Comparison of ENCODE assay signal across 28 cellular contexts in the genomic region with DNA sequence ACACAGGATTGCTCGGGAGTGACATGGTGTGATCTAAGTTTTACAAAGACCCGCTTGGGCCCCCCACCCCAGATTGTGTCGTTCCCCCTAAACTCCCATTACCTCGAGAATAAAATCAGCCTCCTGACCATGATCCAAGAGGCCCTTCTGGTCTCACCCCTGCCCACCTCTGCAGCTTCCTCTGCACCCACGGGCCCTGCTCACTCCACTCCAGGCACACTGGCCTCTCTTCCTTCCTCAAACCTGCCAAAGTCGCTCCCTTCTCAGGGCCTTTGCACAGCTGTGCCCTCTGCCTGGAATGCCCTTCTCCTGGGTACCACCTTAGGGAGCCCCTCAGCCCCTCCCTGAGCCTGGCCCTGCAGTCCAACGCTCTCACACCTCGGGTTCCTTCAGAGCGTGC. TPM values are rescaled to one million over a fixed set of nuclear protein-coding genes. Genes with fewer than 3 reads are reported as not detected.
DNase-seq lines count a peak whose midpoint lies in the region; ATAC-seq, FAIRE-seq and TF ChIP-seq lines count a peak whose summit lies in the region.
"Had no signal": no experiment of that assay in that cellular context is flagged by ENCODE, and none has a peak within 500 bp of the region (broad histone marks: within the 10 kb centered on the region; RNA-seq: fewer than 3 reads in every experiment).

No MANE protein-coding gene starts in this region.

- 0 out of 2 replicates have a peak overlapping the region, but pooled peaks have one; percentile 23 for H2BK20ac ChIP-seq in IMR-90 (ENCODE audit: low read depth, low read length)
- H2BK20ac ChIP-seq in H1 (ENCODE audit: low read length): no peak overlapping the region

- CTCF ChIA-PET in IMR-90 (lab: Yijun Ruan, JAX): no interaction called here
- CTCF ChIA-PET in H1 (lab: Charles Lee; ENCODE audit: partially characterized antibody): interaction anchor here (0.7 to 4.5 kb wide), 5 partner anchors 34 to 89 kb away, joined by 3 to 21 read pairs (median 3); no protein-coding TSS in a partner anchor

- H2BK15ac ChIP-seq in IMR-90 (ENCODE audit: low read depth, low read length) (no peak overlapping the region; the same call in 2 of the 3 replicates), H1 (ENCODE audit: low read length) (no peak overlapping the region)

- TF ChIP-seq RAD21 in IMR-90 (IDR thresholded peaks at IDR 0.05; ENCODE audit: low read length) (no peak), H1 (IDR thresholded peaks at IDR 0.05 in 1 of 2, conservative IDR thresholded peaks at IDR 0.05 in 1 of 2; ENCODE audit: low read depth in 2 of 2, low read length in 2 of 2) (no peak)

- peaks cover 21% of the 10 kb centered on the region for H3K4me1 Mint-ChIP-seq in stimulated activated memory B cell treated with anti-CD40 and anti-IgM and Interleukin-4, amounts not matched to agents 10 μg/mL and 1 μg/mL and 100 μg/mL, for 72 hours

- ATAC-seq in IMR-90 (ENCODE audit: low read depth): no peak
- no peak for ATAC-seq in stimulated activated memory B cell treated with anti-CD40 and anti-IgM and Interleukin-4, amounts not matched to agents 10 μg/mL and 1 μg/mL and 100 μg/mL, for 72 hours
- ATAC-seq in activated naive CD4-positive, alpha-beta T cell treated with anti-CD3 and anti-CD28 coated beads, Interleukin-2, amount 50 U/mL, for 72 hours: no peak
- ATAC-seq: activated CD4-positive, CD25-positive, alpha-beta regulatory T cell treated with anti-CD3 and anti-CD28 coated beads, Interleukin-2, amount 50 U/mL, for 24 hours; heart left ventricle; left lobe of liver had no signal

- WGBS in IMR-90 (ENCODE audit: extremely low coverage in 2 of 2, insufficient read length in 1 of 2), 2 experiments: 74% methylated on average over 4 of the region's 9 CpGs; no CpG with 5 or more reads in 1 of the 2 experiments
- 88% methylated on average over 9 of the region's 9 CpGs; no CpG with 5 or more reads in 1 of the 2 experiments for WGBS in H1 (ENCODE audit: extremely low coverage in 1 of 2, insufficient coverage in 1 of 2, insufficient read length in 1 of 2, insufficient replicate concordance in 2 of 2, low coverage in 1 of 2, low lambda C conversion rate in 2 of 2, missing lambda C conversion rate in 1 of 2), 2 experiments

- H3K9ac ChIP-seq in IMR-90 (ENCODE audit: low read depth, low read length) (no peak overlapping the region), H1 (replicated peaks in 1 of 4; ENCODE audit: extremely low read depth in 1 of 4, low read depth in 3 of 4, low read length in 3 of 4) (no peak overlapping the region)

- intact Hi-C loops in IMR-90 (cut with micrococcal nuclease): no loop called here

- H2BK5ac ChIP-seq in IMR-90 (ENCODE audit: low read depth, low read length, poor library complexity, severe bottlenecking) (no peak overlapping the region), H1 (ENCODE audit: low read depth, low read length) (no peak overlapping the region)

- no peak overlapping the region for H3K14ac ChIP-seq in IMR-90 (replicated peaks; ENCODE audit: low read depth, low read length)
- H3K14ac ChIP-seq in H1 (ENCODE audit: insufficient read length): no peak overlapping the region

- no peak for TF ChIP-seq CTCF in IMR-90 (conservative IDR thresholded peaks at IDR 0.05; ENCODE audit: low read depth, low read length)
- TF ChIP-seq CTCF in H1 (IDR thresholded peaks at IDR 0.05; ENCODE audit: control extremely low read depth in 1 of 3, insufficient read depth in 1 of 3, low read depth in 1 of 3, low read length in 3 of 3): no peak

- H3K23ac ChIP-seq in IMR-90 (ENCODE audit: low read depth, low read length): no peak overlapping the region
- H3K23ac ChIP-seq in H1 (ENCODE audit: insufficient read length): no peak overlapping the region

- H4K20me1 ChIP-seq in IMR-90 (ENCODE audit: insufficient read depth, low read length): no peaks in the 10 kb centered on the region
- no peaks in the 10 kb centered on the region for H4K20me1 ChIP-seq in H1 (replicated peaks in 1 of 2; ENCODE audit: control insufficient read depth in 1 of 2, insufficient read depth in 2 of 2, low read length in 2 of 2)

- no peak overlapping the region for H3K4ac ChIP-seq in IMR-90 (ENCODE audit: low read depth, low read length)
- no peak overlapping the region for H3K4ac ChIP-seq in H1 (replicated peaks; ENCODE audit: insufficient read length, low read depth, low read length)

- peaks cover 3% of the 10 kb centered on the region for H3K9me3 Mint-ChIP-seq in stimulated activated memory B cell treated with anti-CD40 and anti-IgM and Interleukin-4, amounts not matched to agents 10 μg/mL and 1 μg/mL and 100 μg/mL, for 72 hours
- H3K9me3 Mint-ChIP-seq in activated naive CD4-positive, alpha-beta T cell treated with anti-CD3 and anti-CD28 coated beads, Interleukin-2, amount 50 U/mL, for 72 hours: no peaks in the 10 kb centered on the region
- H3K9me3 Mint-ChIP-seq: activated naive CD4-positive, alpha-beta T cell treated with anti-CD3 and anti-CD28 coated beads, Interleukin-2, amount 10 ng/mL, durations not matched to agents 7 days and 5 days; naive B cell; T-helper 1 cell treated with Interleukin-12 subunit alpha and Interleukin-12 subunit beta and Interleukin-4 antibody, amounts not matched to agents 30 μg/mL and 1 μg/mL, for 36 hours; type B pancreatic cell had no signal

- H2BK12ac ChIP-seq in H1 (ENCODE audit: low read depth, low read length): no peak overlapping the region

- no peak overlapping the region for H4K91ac ChIP-seq in IMR-90 (ENCODE audit: insufficient read depth, low read depth, low read length)
- no peak overlapping the region for H4K91ac ChIP-seq in H1 (replicated peaks; ENCODE audit: insufficient read length, low read length)

- no peaks in the 10 kb centered on the region for H3K23me2 ChIP-seq in H1 (ENCODE audit: low read depth, low read length)

- H3K4me3 ChIP-seq in IMR-90 (ENCODE audit: insufficient read depth, low read depth, low read length): no peak overlapping the region
- no peak overlapping the region for H3K4me3 ChIP-seq in H1 (ENCODE audit: extremely low read depth in 1 of 4, insufficient read depth in 2 of 4, low read depth in 3 of 4, low read length in 4 of 4)
- H3K4me3 ChIP-seq: heart left ventricle, skin epidermis had no signal

- no peak overlapping the region for H3K4me3 Mint-ChIP-seq in stimulated activated memory B cell treated with anti-CD40 and anti-IgM and Interleukin-4, amounts not matched to agents 10 μg/mL and 1 μg/mL and 100 μg/mL, for 72 hours
- H3K4me3 Mint-ChIP-seq: activated naive CD4-positive, alpha-beta T cell treated with anti-CD3 and anti-CD28 coated beads, Interleukin-2, amount 10 ng/mL, durations not matched to agents 7 days and 5 days; naive B cell; T-helper 1 cell treated with Interleukin-12 subunit alpha and Interleukin-12 subunit beta and Interleukin-4 antibody, amounts not matched to agents 30 μg/mL and 1 μg/mL, for 36 hours; type B pancreatic cell had no signal

- H3K27me3 ChIP-seq in IMR-90 (ENCODE audit: control insufficient read depth, insufficient read depth, low read length) (no peaks in the 10 kb centered on the region), H1 (replicated peaks in 1 of 4; ENCODE audit: control insufficient read depth in 3 of 4, extremely low read depth in 1 of 4, insufficient read depth in 3 of 4, low read length in 3 of 4) (no peaks in the 10 kb centered on the region)
- H3K27me3 ChIP-seq: heart left ventricle had no signal

- in situ Hi-C loops in IMR-90 (cut with MboI; ENCODE audit: low sequenced_read_pairs): no loop called here

- H2AFZ ChIP-seq in IMR-90 (replicated peaks; ENCODE audit: low read length, poor library complexity) (no peak overlapping the region), H1 (ENCODE audit: low read length) (no peak overlapping the region)

- DNase-seq in NCI-H446 treated with DMSO at 0.1 percent for 48 hours (lab: John Stamatoyannopoulos, UW): peak; percentile 52
- no peak for DNase-seq in NCI-H446 (lab: John Stamatoyannopoulos, UW)
- DNase-seq in IMR-90: no peak
- DNase-seq in H1 (ENCODE audit: low read depth in 1 of 2, low spot score in 2 of 2): no peak
- DNase-seq in retina: no peak
- DNase-seq in activated naive CD4-positive, alpha-beta T cell treated with anti-CD3 and anti-CD28 coated beads, Interleukin-2, amount 50 U/mL, for 72 hours (ENCODE audit: low spot score in 2 of 2): no peak
- DNase-seq: activated CD4-positive, alpha-beta T cell treated with anti-CD3 and anti-CD28 coated beads, Interleukin-2, amount 50 U/mL, for 48 hours; activated CD8-positive, alpha-beta memory T cell treated with anti-CD3 and anti-CD28 coated beads, Interleukin-2, amount 50 U/mL, for 4 hours; activated naive CD4-positive, alpha-beta T cell treated with anti-CD3 and anti-CD28 coated beads, Interleukin-2, amount 10 ng/mL, durations not matched to agents 7 days and 5 days; amniotic stem cell; DND-41; effector CD8-positive, alpha-beta T cell; erythroblast; naive B cell; NCI-H1048; NCI-H1930; occipital lobe; stimulated activated CD4-positive, alpha-beta T cell treated with anti-CD3 and anti-CD28 coated beads, Interleukin-1b, Interleukin-23, amount 100 ng/mL, for 48 hours had no signal

- peak overlapping the region; percentile 41 for H3K27ac Mint-ChIP-seq in stimulated activated memory B cell treated with anti-CD40 and anti-IgM and Interleukin-4, amounts not matched to agents 10 μg/mL and 1 μg/mL and 100 μg/mL, for 72 hours
- peak overlapping the region in 1 of 2 donors; percentile 34 for H3K27ac Mint-ChIP-seq in activated naive CD4-positive, alpha-beta T cell treated with anti-CD3 and anti-CD28 coated beads, Interleukin-2, amount 50 U/mL, for 72 hours
- H3K27ac Mint-ChIP-seq: activated naive CD4-positive, alpha-beta T cell treated with anti-CD3 and anti-CD28 coated beads, Interleukin-2, amount 10 ng/mL, durations not matched to agents 7 days and 5 days; T-helper 1 cell treated with Interleukin-12 subunit alpha and Interleukin-12 subunit beta and Interleukin-4 antibody, amounts not matched to agents 30 μg/mL and 1 μg/mL, for 36 hours; type B pancreatic cell had no signal

- H3K36me3 Mint-ChIP-seq in stimulated activated memory B cell treated with anti-CD40 and anti-IgM and Interleukin-4, amounts not matched to agents 10 μg/mL and 1 μg/mL and 100 μg/mL, for 72 hours: peaks cover 37% of the 10 kb centered on the region
- no peaks in the 10 kb centered on the region for H3K36me3 Mint-ChIP-seq in activated naive CD4-positive, alpha-beta T cell treated with anti-CD3 and anti-CD28 coated beads, Interleukin-2, amount 50 U/mL, for 72 hours
- H3K36me3 Mint-ChIP-seq: activated naive CD4-positive, alpha-beta T cell treated with anti-CD3 and anti-CD28 coated beads, Interleukin-2, amount 10 ng/mL, durations not matched to agents 7 days and 5 days; naive B cell; type B pancreatic cell had no signal

- H3K4me2 ChIP-seq in IMR-90 (ENCODE audit: low read depth, low read length) (no peak overlapping the region), H1 (ENCODE audit: insufficient read depth in 1 of 2, low read depth in 2 of 2, low read length in 2 of 2) (no peak overlapping the region)

- H3K9me3 ChIP-seq in IMR-90 (ENCODE audit: control insufficient read depth, insufficient read depth, low read length) (no peaks in the 10 kb centered on the region), H1 (ENCODE audit: insufficient read depth in 2 of 2, low read depth in 1 of 2, low read length in 1 of 2) (no peaks in the 10 kb centered on the region)
- H3K9me3 ChIP-seq: heart left ventricle had no signal

- peaks cover 30% of the 10 kb centered on the region for H3K9me1 ChIP-seq in IMR-90 (ENCODE audit: insufficient read depth, low read length)

- TF ChIP-seq POLR2A in IMR-90 (IDR thresholded peaks at IDR 0.05; ENCODE audit: low read depth, low read length) (no peak), H1 (IDR thresholded peaks at IDR 0.05; ENCODE audit: control extremely low read depth in 1 of 2, low read depth in 2 of 2, low read length in 2 of 2) (no peak)

- BruUV-seq in IMR-90 (replicated peaks; lab: Mats Ljungman, UMichigan): no TSS peak

- peaks cover 4 to 37% of the 10 kb centered on the region in 2 experiments; a peak in 3 of 4 replicates for H3K79me1 ChIP-seq in IMR-90 (ENCODE audit: low read depth in 1 of 2, low read length in 2 of 2)
- H3K79me1 ChIP-seq in H1 (ENCODE audit: low read depth, low read length): no peaks in the 10 kb centered on the region

- H3K36me3 ChIP-seq in IMR-90 (ENCODE audit: control insufficient read depth, insufficient read depth, low read length): peaks cover 61% of the 10 kb centered on the region
- H3K36me3 ChIP-seq in H1 (ENCODE audit: control insufficient read depth in 2 of 4, insufficient read depth in 4 of 4, low read length in 3 of 4): no peaks in the 10 kb centered on the region

- no peak for TF ChIP-seq EP300 in H1 (IDR thresholded peaks at IDR 0.05; ENCODE audit: borderline replicate concordance in 1 of 2, low read depth in 2 of 2, low read length in 2 of 2)

- H3K18ac ChIP-seq in IMR-90 (ENCODE audit: low read depth, low read length) (no peak overlapping the region), H1 (ENCODE audit: extremely low read depth, low read length) (peak overlapping the region; percentile 19; the same call in 1 of the 2 replicates)

- H4K8ac ChIP-seq in IMR-90 (ENCODE audit: low read depth in 2 of 2, low read length in 2 of 2): no peak overlapping the region
- H4K8ac ChIP-seq in H1 (ENCODE audit: extremely low read depth, insufficient read depth, low read length): no peak overlapping the region

- H3K4me1 ChIP-seq in IMR-90 (ENCODE audit: control insufficient read depth, insufficient read depth, low read length) (peaks cover 21% of the 10 kb centered on the region), H1 (replicated peaks in 1 of 4; ENCODE audit: control insufficient read depth in 3 of 4, insufficient read depth in 4 of 4, low read length in 3 of 4) (peaks cover 0 to 8% (median 1%) of the 10 kb centered on the region in 4 experiments; a peak in 3 of 7 replicates)

- H3K27ac ChIP-seq in IMR-90 (ENCODE audit: insufficient read depth, low read length) (no peak overlapping the region), H1 (ENCODE audit: low read depth, low read length) (no peak overlapping the region)
- H3K27ac ChIP-seq: skin epidermis had no signal

- no peaks in the 10 kb centered on the region for H3K27me3 Mint-ChIP-seq in stimulated activated memory B cell treated with anti-CD40 and anti-IgM and Interleukin-4, amounts not matched to agents 10 μg/mL and 1 μg/mL and 100 μg/mL, for 72 hours
- H3K27me3 Mint-ChIP-seq: type B pancreatic cell had no signal

- no peak overlapping the region for H4K5ac ChIP-seq in IMR-90 (ENCODE audit: low read depth, low read length)
- no peak overlapping the region for H4K5ac ChIP-seq in H1 (ENCODE audit: insufficient read length, low read depth, low read length)

- no peak for FAIRE-seq in H1 (lab: Jason Lieb, UNC)
- FAIRE-seq: GM19239, H54, TTC549 had no signal

- dilution Hi-C loops in IMR-90 (cut with HindIII; ENCODE audit: low sequenced_read_pairs, unreplicated experiment): no loop called here

- POLR2A ChIA-PET in IMR-90 (lab: Charles Lee; ENCODE audit: unreplicated experiment) (no interaction called here), H1 (lab: Charles Lee; ENCODE audit: partially characterized antibody) (no interaction called here)

- peak overlapping the region; percentile 55 for H2AK5ac ChIP-seq in IMR-90 (ENCODE audit: low read depth, low read length)
- H2AK5ac ChIP-seq in H1 (ENCODE audit: low read depth, low read length): no peak overlapping the region

- H3K56ac ChIP-seq in IMR-90 (ENCODE audit: extremely low read depth, insufficient read depth, low read length) (no peak overlapping the region), H1 (replicated peaks; ENCODE audit: insufficient read length, low read depth, low read length) (no peak overlapping the region)

- no peaks in the 10 kb centered on the region for H3K79me2 ChIP-seq in H1 (ENCODE audit: control insufficient read depth in 1 of 2, insufficient read depth in 2 of 2, low read length in 2 of 2)

- H2BK120ac ChIP-seq in IMR-90 (ENCODE audit: low read depth, low read length) (no peak overlapping the region), H1 (replicated peaks; ENCODE audit: low read depth, low read length) (no peak overlapping the region)

- H2AK9ac ChIP-seq in IMR-90 (replicated peaks; ENCODE audit: low read depth, low read length, poor library complexity): no peak overlapping the region

RNA-seq across cellular contexts. Expression of a gene that starts 17.9 kb away (rescaled TPM):
- 237 and 268 TPM in 2 replicates for total RNA-seq in IMR-90 (2012; rRNA removed)
- polyA plus RNA-seq in IMR-90 (2012; rRNA removed) (239 and 292 TPM in 2 replicates), H1 (2011; rRNA removed) (0.86 and 1.5 TPM in 2 replicates)
- 370 and 502 TPM in 2 replicates for polyA plus RNA-seq in IMR-90 (2012; cell fraction: cytosol; rRNA removed)
- 218 and 328 TPM in 2 replicates for polyA plus RNA-seq in IMR-90 (2012; cell fraction: nucleus; rRNA removed; ENCODE audit: low replicate concordance)
- total RNA-seq in H1 (2021; fragmentation: NEBNext Ultra II Directional; extraction: Animal tissue kit (Norgen Biotek cat#: 25700)): 1.0 and 1.3 TPM in 2 replicates
- 0.92 TPM for polyA plus RNA-seq in H1 (2011; cell fraction: cytosol; rRNA removed)
- 1.9 TPM for polyA plus RNA-seq in H1 (2011; cell fraction: nucleus; rRNA removed)
- 0.77 to 1.3 TPM (median 1.1 TPM) in 4 replicates for polyA plus RNA-seq in H1 (2012, experiment 1 of 2)
- polyA plus RNA-seq in H1 (2012, experiment 2 of 2): 1.0 TPM
- 0.73 TPM for polyA plus RNA-seq in H1 (2013, experiment 1 of 2)
- 0.79 TPM for polyA plus RNA-seq in H1 (2013, experiment 2 of 2)
- polyA minus RNA-seq in H1 (2011; rRNA and poly(A)+ RNA removed): 0.50 and 1.8 TPM in 2 replicates
- 1.2 TPM for polyA minus RNA-seq in H1 (2011; cell fraction: cytosol; rRNA and poly(A)+ RNA removed)
- polyA minus RNA-seq in H1 (2011; cell fraction: nucleus; rRNA and poly(A)+ RNA removed): 0.90 TPM
- under 1 TPM in 1 of 2 donors, not detected in 1; 0.10 TPM for total RNA-seq in activated naive CD4-positive, alpha-beta T cell treated with anti-CD3 and anti-CD28 coated beads, Interleukin-2, amount 50 U/mL, for 72 hours

Comparison
In these comparisons a context has a peak if more than half of its experiments do, and no peak if none do; other contexts are left out.
1. RNA of a gene that starts 17.9 kb away (total RNA-seq): 237 to 268 TPM in IMR-90; 1.0 to 1.3 TPM in H1 and 0.10 TPM in activated naive CD4-positive, alpha-beta T cell treated with anti-CD3 and anti-CD28 coated beads, Interleukin-2, amount 50 U/mL, for 72 hours; every median in the first group is over 100 times any median in the second.